8 cellular contexts compared by ENCODE assay signal in the genomic region with DNA sequence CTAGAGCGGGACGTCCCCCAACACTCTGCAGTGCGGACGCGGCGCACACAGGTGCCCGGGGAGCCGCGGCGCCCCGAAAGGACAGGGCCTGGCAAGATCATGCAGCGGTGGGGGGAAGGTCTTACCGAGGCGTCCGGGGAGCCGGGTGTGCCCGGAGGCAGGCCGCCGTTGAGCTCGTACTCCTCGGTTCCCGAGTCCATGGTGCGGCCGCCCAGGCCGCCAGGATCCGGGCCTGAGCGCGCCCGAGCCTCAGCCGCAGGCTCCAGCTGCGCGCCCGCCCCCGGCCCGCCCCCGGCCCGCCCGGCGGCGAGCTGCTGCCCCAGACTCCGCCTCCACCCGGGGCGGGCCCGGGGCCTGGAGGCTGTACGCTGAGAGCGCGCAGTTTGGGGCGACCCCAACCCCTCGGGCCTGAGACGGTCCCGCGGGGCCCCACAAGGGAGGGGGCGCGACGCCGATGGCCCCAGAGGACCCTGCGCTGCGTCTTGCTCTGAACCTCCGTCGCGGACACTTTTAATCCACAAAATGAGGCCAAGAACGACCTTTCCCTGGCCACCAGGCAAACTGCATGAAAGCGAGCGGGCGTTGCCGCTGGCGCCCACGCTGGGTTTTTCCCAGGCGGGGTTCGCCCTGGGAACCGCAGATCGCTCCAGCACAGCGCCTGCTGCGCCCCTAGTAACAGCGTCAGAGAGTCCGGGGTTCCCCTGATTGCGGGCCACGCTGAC. TPM values are rescaled to one million over a fixed set of nuclear protein-coding genes. Genes with fewer than 3 reads are reported as not detected.
A peak's percentile ranks its signal among the peaks of the same experiment; 100 is the strongest.
DNase-seq lines count a peak whose midpoint lies in the region; ATAC-seq and TF ChIP-seq lines count a peak whose summit lies in the region.

A gene with protein sequence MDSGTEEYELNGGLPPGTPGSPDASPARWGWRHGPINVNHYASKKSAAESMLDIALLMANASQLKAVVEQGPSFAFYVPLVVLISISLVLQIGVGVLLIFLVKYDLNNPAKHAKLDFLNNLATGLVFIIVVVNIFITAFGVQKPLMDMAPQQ (minus strand): TSS at position 234 of the 722 bp plus-strand sequence. CDS start 34 bp downstream, at position 200.

- H3K27me3 Mint-ChIP-seq in activated T-cell treated with anti-CD3 and anti-CD28 coated beads, Interleukin-2, amount 50 U/mL, for 4 hours (ENCODE audit: low read depth) = no peaks in the 10 kb centered on the region
- peaks cover 0 to 5% of the 10 kb centered on the region in 2 donors for H3K27me3 Mint-ChIP-seq in natural killer cell (ENCODE audit: low read depth in 2 of 2)

- H3K27ac Mint-ChIP-seq in natural killer cell = peak within 1 kb of the TSS; percentile 90 to 97

- H3K4me3 ChIP-seq in esophagus squamous epithelium = peak within 1 kb of the TSS; percentile 69 to 88 (median 80)

- no peaks in the 10 kb centered on the region for H3K9me3 Mint-ChIP-seq in activated T-cell treated with anti-CD3 and anti-CD28 coated beads, Interleukin-2, amount 50 U/mL, for 4 hours
- H3K9me3 Mint-ChIP-seq in natural killer cell = no peaks in the 10 kb centered on the region

- TF ChIP-seq POLR2A in GM18526 (IDR thresholded peaks at IDR 0.05; ENCODE audit: extremely low read depth, insufficient read length) (peak; percentile 58), esophagus squamous epithelium (IDR thresholded peaks at IDR 0.05) (peak in 2 of 4 donors; percentile 82 to 90)

- ATAC-seq in HG03064 (IDR thresholded peaks at IDR 0.05; ENCODE audit: low read depth, unreplicated experiment) (peak; percentile 65), natural killer cell (peak; percentile 76 to 88 (median 79))
- peak; percentile 81 to 82 for ATAC-seq in activated T-cell treated with anti-CD3 and anti-CD28 coated beads, Interleukin-2, amount 50 U/mL, for 4 hours

- 0% methylated on average over 10 of the region's 78 CpGs; no CpG with 5 or more reads in 1 of the 2 donors for WGBS in esophagus squamous epithelium, 2 donors

- H3K4me1 Mint-ChIP-seq in activated T-cell treated with anti-CD3 and anti-CD28 coated beads, Interleukin-2, amount 50 U/mL, for 4 hours (ENCODE audit: low read depth) = peaks cover 53% of the 10 kb centered on the region
- peaks cover 27 to 31% of the 10 kb centered on the region in 2 donors for H3K4me1 Mint-ChIP-seq in natural killer cell

- H3K36me3 Mint-ChIP-seq in activated T-cell treated with anti-CD3 and anti-CD28 coated beads, Interleukin-2, amount 50 U/mL, for 4 hours (ENCODE audit: insufficient read depth) = peaks cover 3% of the 10 kb centered on the region
- H3K36me3 Mint-ChIP-seq in natural killer cell = no peaks in the 10 kb centered on the region

- no peaks in the 10 kb centered on the region for H3K36me3 ChIP-seq in esophagus squamous epithelium

- peak within 1 kb of the TSS; percentile 92 for H3K4me3 Mint-ChIP-seq in activated T-cell treated with anti-CD3 and anti-CD28 coated beads, Interleukin-2, amount 50 U/mL, for 4 hours
- peak within 1 kb of the TSS; percentile 88 for H3K4me3 Mint-ChIP-seq in natural killer cell

- peak within 1 kb of the TSS; percentile 89 to 97 (median 94) for H3K27ac ChIP-seq in esophagus squamous epithelium

- H3K9me3 ChIP-seq in esophagus squamous epithelium = no peaks in the 10 kb centered on the region

- no peaks in the 10 kb centered on the region for H3K27me3 ChIP-seq in esophagus squamous epithelium

- peaks cover 48 to 87% (median 70%) of the 10 kb centered on the region in 3 donors for H3K4me1 ChIP-seq in esophagus squamous epithelium

- intact Hi-C loops in esophagus squamous epithelium (cut with DNase I) (no loop called here), natural killer cell (cut with micrococcal nuclease) (loop anchor here (5.0 to 10.0 kb wide), 2 partner anchors 37 to 321 kb away; a partner anchor contains a TSS)

- DNase-seq in AG20443 (ENCODE audit: low spot score) = peak; percentile 97
- peak; percentile 59 for DNase-seq in NOMO-1 treated with DMSO at 0.1 percent for 48 hours (lab: John Stamatoyannopoulos, UW; ENCODE audit: unreplicated experiment)
- peak; percentile 89 for DNase-seq in activated T-cell treated with anti-CD3 and anti-CD28 coated beads, Interleukin-2, amount 50 U/mL, for 4 hours
- no peak for DNase-seq in esophagus squamous epithelium (lab: John Stamatoyannopoulos, UW)
- DNase-seq in natural killer cell = peak; percentile 82
- peak; percentile 89 for DNase-seq in stimulated activated naive CD4-positive, alpha-beta T cell treated with Interleukin-2 at 50 U/mL for 16 hours (lab: John Stamatoyannopoulos, UW)

- peak in 2 of 6 experiments; percentile 3 to 24 for TF ChIP-seq CTCF in esophagus squamous epithelium (IDR thresholded peaks at IDR 0.05)
- TF ChIP-seq CTCF in natural killer cell (IDR thresholded peaks at IDR 0.05) = no peak

RNA-seq across cellular contexts. Expression of the gene that starts here (rescaled TPM):
- total RNA-seq in activated T-cell treated with anti-CD3 and anti-CD28 coated beads, Interleukin-2, amount 50 U/mL, for 4 hours = 10 to 100 TPM; 48.6 to 69.8 (median 50.1) TPM
- total RNA-seq in esophagus squamous epithelium = 10 to 100 TPM; 12.6 to 61.3 (median 31.4) TPM
- total RNA-seq in natural killer cell = 100 to 1,000 TPM in 1 of 3 donors, 10 to 100 TPM in 2; 87.3 to 121 (median 93.8) TPM
